Comparison of ENCODE assay signal across 13 cellular contexts in the genomic region with DNA sequence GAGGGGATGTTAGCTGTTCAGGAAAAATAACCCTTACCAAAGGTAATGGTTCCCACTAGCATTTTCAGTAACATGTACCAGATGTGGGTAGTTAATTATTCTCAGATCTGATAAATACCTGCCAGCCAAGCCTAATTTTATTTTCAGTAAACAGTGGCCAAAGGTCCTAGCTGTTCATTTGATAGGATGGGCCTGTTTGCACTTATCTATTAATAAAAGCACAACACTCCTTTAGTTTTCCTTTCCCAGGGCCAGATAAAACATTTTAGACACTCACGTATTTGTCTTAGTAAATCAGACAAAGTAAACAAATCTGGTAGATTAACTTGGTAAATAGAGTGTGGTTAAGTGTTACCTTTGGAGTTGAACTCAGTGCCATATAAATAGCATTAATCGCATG.
A peak's percentile ranks its signal among the peaks of the same experiment; 100 is the strongest.
DNase-seq lines count a peak whose midpoint lies in the region; ATAC-seq and TF ChIP-seq lines count a peak whose summit lies in the region.
"Had no signal": no experiment of that assay in that cellular context is flagged by ENCODE, and none has a peak within 500 bp of the region (broad histone marks: within the 10 kb centered on the region; RNA-seq: fewer than 3 reads in every experiment).

No MANE protein-coding gene starts in this region.

- no peak for ATAC-seq in HCT116
- ATAC-seq in right lobe of liver: peak; percentile 87 to 95 (median 91)
- no peak for ATAC-seq in T-helper 17 cell
- ATAC-seq in upper lobe of right lung: no peak
- ATAC-seq in HG03196 (IDR thresholded peaks at IDR 0.05; ENCODE audit: unreplicated experiment): no peak
- ATAC-seq: stimulated activated naive CD8-positive, alpha-beta T cell treated with anti-CD3 and anti-CD28 coated beads, Interleukin-15, Interleukin-2, amounts not matched to agents 100 U/mL and 50 U/mL, for 24 hours had no signal

- no peak overlapping the region for H3K27ac Mint-ChIP-seq in T-helper 17 cell
- H3K27ac Mint-ChIP-seq: activated naive CD8-positive, alpha-beta T cell treated with anti-CD3 and anti-CD28 coated beads for 36 hours; CD14-positive monocyte had no signal

- CTCF ChIA-PET in HCT116 (lab: Charles Lee): no interaction called here

- H3K9me3 ChIP-seq in HCT116 (ENCODE audit: control insufficient read depth in 1 of 2, insufficient read depth in 1 of 2, low read depth in 1 of 2, low read length in 2 of 2) (no peaks in the 10 kb centered on the region), SK-N-MC (ENCODE audit: low read depth, low read length) (no peaks in the 10 kb centered on the region), right lobe of liver (no peaks in the 10 kb centered on the region), suprapubic skin (no peaks in the 10 kb centered on the region), T-helper 17 cell (ENCODE audit: control insufficient read depth, low read length, poor library complexity, severe bottlenecking) (no peaks in the 10 kb centered on the region), upper lobe of right lung (no peaks in the 10 kb centered on the region)

- TF ChIP-seq RAD21 in HCT116 (IDR thresholded peaks at IDR 0.05; ENCODE audit: low read depth): no peak

- H3K27me3 ChIP-seq in HCT116 (ENCODE audit: insufficient read depth, low read length) (no peaks in the 10 kb centered on the region), right lobe of liver (no peaks in the 10 kb centered on the region), suprapubic skin (no peaks in the 10 kb centered on the region), upper lobe of right lung (no peaks in the 10 kb centered on the region)

- no peak for TF ChIP-seq EP300 in suprapubic skin (IDR thresholded peaks at IDR 0.05)

- H3K27me3 Mint-ChIP-seq in T-helper 17 cell: no peaks in the 10 kb centered on the region
- H3K27me3 Mint-ChIP-seq: activated naive CD8-positive, alpha-beta T cell treated with anti-CD3 and anti-CD28 coated beads for 36 hours had no signal

- no peak overlapping the region for H3K4me2 ChIP-seq in HCT116 (ENCODE audit: low read length)

- peaks cover 5% of the 10 kb centered on the region for H3K4me1 Mint-ChIP-seq in T-helper 17 cell
- H3K4me1 Mint-ChIP-seq: CD14-positive monocyte had no signal

- H2AFZ ChIP-seq in HCT116 (ENCODE audit: low read depth, low read length, poor library complexity, severe bottlenecking): no peak overlapping the region

- H3K4me1 ChIP-seq in HCT116 (ENCODE audit: control insufficient read depth in 1 of 2, insufficient read depth in 2 of 2, low read length in 2 of 2) (peaks cover 0 to 59% of the 10 kb centered on the region in 2 experiments; a peak in 3 of 4 replicates), right lobe of liver (peaks cover 0 to 25% (median 11%) of the 10 kb centered on the region in 4 donors), suprapubic skin (peaks cover 29% of the 10 kb centered on the region), upper lobe of right lung (peaks cover 18% of the 10 kb centered on the region)

- no peaks in the 10 kb centered on the region for H3K9me2 ChIP-seq in HCT116 (ENCODE audit: insufficient read depth)

- no peak for TF ChIP-seq POLR2A in HCT116 (IDR thresholded peaks at IDR 0.05; ENCODE audit: borderline replicate concordance, extremely low read depth, insufficient read depth, insufficient read length)
- no peak for TF ChIP-seq POLR2A in right lobe of liver (IDR thresholded peaks at IDR 0.05)
- no peak for TF ChIP-seq POLR2A in suprapubic skin (IDR thresholded peaks at IDR 0.05)

- no TSS peak for BruUV-seq in HCT116 (replicated peaks; lab: Mats Ljungman, UMichigan)

- H4K20me1 ChIP-seq in HCT116 (ENCODE audit: insufficient read depth): no peaks in the 10 kb centered on the region

- RAD21 ChIA-PET in HCT116 (lab: Charles Lee; ENCODE audit: low non-redundant PET in 1 of 2, low total read pairs in 2 of 2, uncharacterized antibody in 2 of 2, unreplicated experiment in 2 of 2): no interaction called here

- no peak overlapping the region for H3K4me3 Mint-ChIP-seq in T-helper 17 cell
- H3K4me3 Mint-ChIP-seq: activated naive CD8-positive, alpha-beta T cell treated with anti-CD3 and anti-CD28 coated beads for 36 hours; CD14-positive monocyte had no signal

- H3K79me2 ChIP-seq in HCT116 (ENCODE audit: insufficient read depth, low read length): no peaks in the 10 kb centered on the region

- DNase-seq in HCT116 (ENCODE audit: low read depth, low spot score): no peak
- no peak for DNase-seq in SK-N-MC (ENCODE audit: low read depth, low spot score)
- no peak for DNase-seq in right lobe of liver
- no peak for DNase-seq in suprapubic skin (ENCODE audit: low spot score in 2 of 2)
- no peak for DNase-seq in T-helper 17 cell
- DNase-seq in upper lobe of right lung: no peak
- DNase-seq in stimulated activated CD4-positive, alpha-beta T cell treated with anti-CD3 and anti-CD28 coated beads, Interleukin-4, amount 100 ng/mL, for 1 hour: no peak
- DNase-seq: activated naive CD8-positive, alpha-beta T cell treated with anti-CD3 and anti-CD28 coated beads for 36 hours; erythroblast; NCI-H146; stimulated activated naive CD8-positive, alpha-beta T cell treated with anti-CD3 and anti-CD28 coated beads, Interleukin-15, Interleukin-2, amounts not matched to agents 100 U/mL and 50 U/mL, for 24 hours had no signal

- WGBS in right lobe of liver (ENCODE audit: insufficient coverage, low coverage, low lambda C conversion rate, missing lambda C conversion rate): 29% methylated on average over 2 of the region's 2 CpGs
- WGBS in suprapubic skin: 60% methylated on average over 2 of the region's 2 CpGs

- TF ChIP-seq CTCF in HCT116 (IDR thresholded peaks at IDR 0.05 in 2 of 3, conservative IDR thresholded peaks at IDR 0.05 in 1 of 3; ENCODE audit: borderline replicate concordance in 1 of 3, insufficient read depth in 1 of 3, low read depth in 2 of 3, low read length in 2 of 3) (no peak), right lobe of liver (IDR thresholded peaks at IDR 0.05) (no peak), suprapubic skin (IDR thresholded peaks at IDR 0.05) (no peak), upper lobe of right lung (IDR thresholded peaks at IDR 0.05) (no peak)

- H3K4me3 ChIP-seq in HCT116 (replicated peaks in 1 of 2; ENCODE audit: low read depth in 1 of 2, low read length in 2 of 2) (no peak overlapping the region), SK-N-MC (no peak overlapping the region), right lobe of liver (no peak overlapping the region), suprapubic skin (no peak overlapping the region), upper lobe of right lung (no peak overlapping the region)

- no peaks in the 10 kb centered on the region for H3K36me3 ChIP-seq in HCT116 (ENCODE audit: control insufficient read depth in 1 of 2, insufficient read depth in 2 of 2, low read length in 2 of 2)
- no peaks in the 10 kb centered on the region for H3K36me3 ChIP-seq in SK-N-MC (ENCODE audit: insufficient read depth, low read length)
- H3K36me3 ChIP-seq in right lobe of liver: no peaks in the 10 kb centered on the region
- H3K36me3 ChIP-seq in suprapubic skin: no peaks in the 10 kb centered on the region
- H3K36me3 ChIP-seq in upper lobe of right lung: no peaks in the 10 kb centered on the region

- no peaks in the 10 kb centered on the region for H3K36me3 Mint-ChIP-seq in T-helper 17 cell (ENCODE audit: low read depth)
- H3K36me3 Mint-ChIP-seq: activated naive CD8-positive, alpha-beta T cell treated with anti-CD3 and anti-CD28 coated beads for 36 hours; CD14-positive monocyte had no signal

- H3K27ac ChIP-seq in HCT116 (ENCODE audit: low read depth, low read length): peak overlapping the region; percentile 35; the same call in 1 of the 2 replicates
- peak overlapping the region; percentile 33 for H3K27ac ChIP-seq in SK-N-MC
- peak overlapping the region; percentile 53 to 89 (median 82) for H3K27ac ChIP-seq in right lobe of liver
- H3K27ac ChIP-seq in suprapubic skin: peak overlapping the region; percentile 32
- H3K27ac ChIP-seq in upper lobe of right lung: no peak overlapping the region

- no peak overlapping the region for H3K9ac ChIP-seq in HCT116 (ENCODE audit: low read length)
- no peak overlapping the region for H3K9ac ChIP-seq in SK-N-MC (ENCODE audit: insufficient read length)

- POLR2A ChIA-PET in HCT116 (lab: Charles Lee): no interaction called here

- intact Hi-C loops in HCT116 (cut with micrococcal nuclease): no loop called here
- intact Hi-C loops in right lobe of liver (cut with DNase I): no loop called here
- intact Hi-C loops in upper lobe of right lung (cut with DNase I): loop anchor here (10.0 kb wide), 1 partner anchor 60 kb away; no protein-coding TSS in a partner anchor

TF ChIP-seq in HCT116, 20 proteins besides CTCF, POLR2A, EP300 and RAD21 (continues in another document):
- TF ChIP-seq EGR1 (IDR thresholded peaks at IDR 0.05; ENCODE audit: low read depth) (no peak), CEBPB (IDR thresholded peaks at IDR 0.05; ENCODE audit: low read depth) (no peak), TCF7L2 (IDR thresholded peaks at IDR 0.05; ENCODE audit: borderline replicate concordance, extremely low read depth, insufficient read depth, insufficient read length) (no peak), POLR2AphosphoS5 (IDR thresholded peaks at IDR 0.05; ENCODE audit: low read depth, low read length) (no peak), SP1 (IDR thresholded peaks at IDR 0.05; ENCODE audit: low read depth) (no peak), CBX3 (IDR thresholded peaks at IDR 0.05; ENCODE audit: low read depth) (no peak), FOSL1 (IDR thresholded peaks at IDR 0.05; ENCODE audit: low read depth) (no peak), YY1 (IDR thresholded peaks at IDR 0.05; ENCODE audit: extremely low read depth, insufficient replicate concordance, low read depth, low read length) (no peak), SRF (IDR thresholded peaks at IDR 0.05; ENCODE audit: low read depth) (no peak), ZFX (IDR thresholded peaks at IDR 0.05) (no peak), ZBTB33 (IDR thresholded peaks at IDR 0.05; ENCODE audit: extremely low read depth, insufficient replicate concordance, low read length) (no peak), SIN3A (IDR thresholded peaks at IDR 0.05; ENCODE audit: low read depth) (no peak)

Comparison
In these comparisons a context has a peak if more than half of its experiments do, and no peak if none do; other contexts are left out.
1. ATAC-seq: peak in right lobe of liver (4 of 4); none in HCT116 (single experiment), T-helper 17 cell (single experiment), upper lobe of right lung (single experiment) and HG03196 (single experiment).